In the genomic region with DNA sequence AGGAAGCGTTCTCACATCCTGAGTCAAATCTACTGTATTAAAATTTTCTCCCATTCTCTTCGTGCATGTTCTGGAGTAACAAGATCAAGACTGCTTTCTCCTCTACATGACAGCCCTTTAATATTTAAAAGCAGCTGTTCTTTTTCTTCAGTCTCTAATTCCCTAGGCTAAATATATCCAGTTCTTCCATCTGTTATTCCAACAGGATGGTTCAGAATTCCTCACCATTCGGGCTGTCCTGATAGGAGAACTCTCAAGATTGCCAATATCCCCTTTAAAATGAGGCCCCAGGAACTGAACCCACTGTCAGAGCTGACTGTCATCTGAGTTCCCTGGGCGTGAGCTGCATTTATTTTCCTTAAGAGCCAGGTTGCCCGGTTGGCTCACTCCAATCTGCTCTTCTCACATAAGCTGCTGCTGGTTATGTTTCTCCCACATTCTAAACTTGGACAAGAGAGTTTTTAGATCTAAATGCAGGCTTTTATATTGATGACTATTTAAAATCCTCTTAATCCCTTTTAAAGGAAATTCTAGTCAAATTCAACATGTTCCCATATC, we compare ENCODE assay signal across 20 cellular contexts.
"Had no signal": no experiment of that assay in that cellular context is flagged by ENCODE, and none has a peak within 500 bp of the region (broad histone marks: within the 10 kb centered on the region; RNA-seq: fewer than 3 reads in every experiment).

No MANE protein-coding gene starts in this region.

- H3K9me3 Mint-ChIP-seq: activated CD4-positive, alpha-beta T cell treated with anti-CD3 and anti-CD28 coated beads, Interleukin-2, amount 10 ng/mL, durations not matched to agents 24 days and 14 days; activated naive CD4-positive, alpha-beta T cell treated with anti-CD3 and anti-CD28 coated beads, Interleukin-2, amount 50 U/mL, for 24 hours; activated T-cell treated with anti-CD3 and anti-CD28 coated beads, Interleukin-2, amount 50 U/mL, for 24 hours; activated T-helper 1 cell treated with anti-CD3 and anti-CD28 coated beads, Interleukin-12 subunit alpha, Interleukin-12 subunit beta, Interleukin-2, Interleukin-4 antibody, amounts not matched to agents 30 ng/mL and 10 ng/mL and 1 ng/mL, durations not matched to agents 14 hours and 24 hours and 36 hours; T-helper 1 cell treated with Interleukin-12 subunit alpha and Interleukin-12 subunit beta and Interleukin-4 antibody, amounts not matched to agents 30 μg/mL and 1 μg/mL, for 36 hours had no signal

- H3K27ac Mint-ChIP-seq: activated CD4-positive, alpha-beta T cell treated with anti-CD3 and anti-CD28 coated beads, Interleukin-2, amount 10 ng/mL, durations not matched to agents 24 days and 14 days; activated CD8-positive, alpha-beta memory T cell treated with anti-CD3 and anti-CD28 coated beads, Interleukin-2, amount 10 ng/mL, durations not matched to agents 7 days and 5 days; activated naive CD4-positive, alpha-beta T cell treated with anti-CD3 and anti-CD28 coated beads, Interleukin-2, amount 50 U/mL, for 24 hours; activated T-cell treated with anti-CD3 and anti-CD28 coated beads, Interleukin-2, amount 50 U/mL, for 24 hours; activated T-helper 1 cell treated with anti-CD3 and anti-CD28 coated beads, Interleukin-12 subunit alpha, Interleukin-12 subunit beta, Interleukin-2, Interleukin-4 antibody, amounts not matched to agents 30 ng/mL and 10 ng/mL and 1 ng/mL, durations not matched to agents 14 hours and 24 hours and 36 hours; T-helper 1 cell treated with Interleukin-12 subunit alpha and Interleukin-12 subunit beta and Interleukin-4 antibody, amounts not matched to agents 30 μg/mL and 1 μg/mL, for 36 hours; WTC11 had no signal

- ATAC-seq: activated CD8-positive, alpha-beta memory T cell treated with anti-CD3 and anti-CD28 coated beads, Interleukin-2, amount 10 ng/mL, durations not matched to agents 7 days and 5 days; PC-3 had no signal

- H3K4me1 Mint-ChIP-seq: activated CD4-positive, alpha-beta T cell treated with anti-CD3 and anti-CD28 coated beads, Interleukin-2, amount 10 ng/mL, durations not matched to agents 24 days and 14 days; activated naive CD4-positive, alpha-beta T cell treated with anti-CD3 and anti-CD28 coated beads, Interleukin-2, amount 50 U/mL, for 24 hours had no signal

- H3K36me3 Mint-ChIP-seq: activated CD8-positive, alpha-beta memory T cell treated with anti-CD3 and anti-CD28 coated beads, Interleukin-2, amount 10 ng/mL, durations not matched to agents 7 days and 5 days; activated naive CD4-positive, alpha-beta T cell treated with anti-CD3 and anti-CD28 coated beads, Interleukin-2, amount 50 U/mL, for 24 hours; WTC11 had no signal

- H3K4me3 Mint-ChIP-seq: activated CD4-positive, alpha-beta T cell treated with anti-CD3 and anti-CD28 coated beads, Interleukin-2, amount 10 ng/mL, durations not matched to agents 24 days and 14 days; activated CD8-positive, alpha-beta memory T cell treated with anti-CD3 and anti-CD28 coated beads, Interleukin-2, amount 10 ng/mL, durations not matched to agents 7 days and 5 days; activated naive CD4-positive, alpha-beta T cell treated with anti-CD3 and anti-CD28 coated beads, Interleukin-2, amount 50 U/mL, for 24 hours; activated T-cell treated with anti-CD3 and anti-CD28 coated beads, Interleukin-2, amount 50 U/mL, for 24 hours; activated T-helper 1 cell treated with anti-CD3 and anti-CD28 coated beads, Interleukin-12 subunit alpha, Interleukin-12 subunit beta, Interleukin-2, Interleukin-4 antibody, amounts not matched to agents 30 ng/mL and 10 ng/mL and 1 ng/mL, durations not matched to agents 14 hours and 24 hours and 36 hours; T-helper 1 cell treated with Interleukin-12 subunit alpha and Interleukin-12 subunit beta and Interleukin-4 antibody, amounts not matched to agents 30 μg/mL and 1 μg/mL, for 36 hours; WTC11 had no signal

- DNase-seq: activated CD4-positive, alpha-beta T cell treated with anti-CD3 and anti-CD28 coated beads for 1 hour; activated CD4-positive, alpha-beta T cell treated with anti-CD3 and anti-CD28 coated beads, Interleukin-2, amount 10 ng/mL, durations not matched to agents 24 days and 14 days; activated CD4-positive, alpha-beta T cell treated with anti-CD3 and anti-CD28 coated beads, Interleukin-2, amount 50 U/mL, for 48 hours; activated CD8-positive, alpha-beta memory T cell treated with anti-CD3 and anti-CD28 coated beads, Interleukin-2, amount 10 ng/mL, durations not matched to agents 7 days and 5 days; activated effector memory CD4-positive, alpha-beta T cell treated with Interleukin-2 at 50 U/mL for 16 hours; activated naive CD4-positive, alpha-beta T cell; activated T-cell treated with anti-CD3 and anti-CD28 coated beads, Interleukin-2, amount 50 U/mL, for 24 hours; aorta; central memory CD4-positive, alpha-beta T cell; IMR-90; KBM-7; NCI-H1048; NCI-H2029; NCI-H2107; PC-3; SHP77 had no signal
